In the genomic region with DNA sequence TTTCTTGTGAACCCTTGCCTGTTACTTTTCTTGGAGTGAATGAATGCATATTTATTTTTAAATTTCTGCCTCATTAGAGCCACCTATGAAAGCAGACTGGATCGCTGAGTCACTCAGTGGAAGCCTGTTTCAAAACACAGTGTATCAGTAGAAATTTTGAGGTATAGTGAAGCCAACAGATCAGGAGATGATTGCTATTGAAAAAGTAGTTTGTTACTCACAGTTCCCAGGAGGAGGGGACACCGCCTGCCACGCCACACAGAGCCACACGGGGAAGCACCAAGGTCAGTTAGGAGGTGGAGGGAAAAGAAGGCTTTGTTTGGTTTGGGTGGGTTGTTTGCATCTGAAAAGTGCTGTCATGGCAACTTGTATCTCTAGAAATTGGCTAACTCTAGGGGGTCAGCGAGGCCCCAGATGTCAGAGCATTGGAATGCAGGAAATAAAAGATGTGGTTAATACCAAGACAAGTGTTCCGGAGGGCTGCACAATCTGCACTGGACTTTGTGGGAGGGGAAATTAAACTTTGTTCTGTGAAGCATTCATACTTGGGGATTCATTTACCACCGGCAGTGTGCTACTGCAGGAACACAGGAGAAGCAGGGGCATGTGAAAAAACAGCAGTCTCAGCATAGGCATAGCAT, we compare ENCODE assay signal across 12 cellular contexts.
DNase-seq lines count a peak whose midpoint lies in the region; ATAC-seq and TF ChIP-seq lines count a peak whose summit lies in the region.
"Had no signal": no experiment of that assay in that cellular context is flagged by ENCODE, and none has a peak within 500 bp of the region (broad histone marks: within the 10 kb centered on the region; RNA-seq: fewer than 3 reads in every experiment).

No MANE protein-coding gene starts in this region.

- H3K4me3 ChIP-seq in HEK293 (ENCODE audit: low read depth, low read length): no peak overlapping the region
- no peak overlapping the region for H3K4me3 ChIP-seq in hepatocyte
- H3K4me3 ChIP-seq: right atrium auricular region had no signal

- H3K36me3 ChIP-seq in HEK293 (ENCODE audit: control insufficient read depth in 2 of 2, insufficient read depth in 1 of 2, low read length in 2 of 2): no peaks in the 10 kb centered on the region
- no peaks in the 10 kb centered on the region for H3K36me3 ChIP-seq in hepatocyte (replicated peaks; ENCODE audit: insufficient read depth, low read depth)
- H3K36me3 ChIP-seq: right atrium auricular region had no signal

- H4K20me1 ChIP-seq in hepatocyte (ENCODE audit: insufficient read depth, poor library complexity, severe bottlenecking): no peaks in the 10 kb centered on the region

- WGBS in hepatocyte (ENCODE audit: low lambda C conversion rate, missing lambda C conversion rate): 53% methylated on average over 7 of the region's 7 CpGs

- CTCF ChIA-PET in HEK293 (lab: Yijun Ruan, JAX): no interaction called here

- H3K9me2 ChIP-seq in hepatocyte (replicated peaks; ENCODE audit: insufficient read depth): no peaks in the 10 kb centered on the region

- H3K4me2 ChIP-seq in hepatocyte: no peak overlapping the region

- no peaks in the 10 kb centered on the region for H3K4me1 ChIP-seq in HEK293 (ENCODE audit: control insufficient read depth, insufficient read depth, low read length)
- no peaks in the 10 kb centered on the region for H3K4me1 ChIP-seq in hepatocyte (ENCODE audit: insufficient read depth)
- H3K4me1 ChIP-seq: right atrium auricular region had no signal

- no peak overlapping the region for H3K27ac ChIP-seq in HEK293 (ENCODE audit: extremely low read depth, low read depth, low read length)
- peak overlapping the region; percentile 60 for H3K27ac ChIP-seq in hepatocyte
- H3K27ac ChIP-seq: right atrium auricular region had no signal

- no peak for ATAC-seq in HG02759 (IDR thresholded peaks at IDR 0.05; ENCODE audit: unreplicated experiment)
- ATAC-seq: stimulated activated naive CD8-positive, alpha-beta T cell treated with anti-CD3 and anti-CD28 coated beads, Interleukin-15, amount 100 ng/mL, for 72 hours had no signal

- no peaks in the 10 kb centered on the region for H3K79me2 ChIP-seq in hepatocyte

- TF ChIP-seq CTCF in HEK293 (tag by site-specific recombination; IDR thresholded peaks at IDR 0.05): no peak
- TF ChIP-seq CTCF in hepatocyte (IDR thresholded peaks at IDR 0.05; ENCODE audit: poor library complexity): no peak

- H3K27me3 ChIP-seq in hepatocyte: no peaks in the 10 kb centered on the region
- H3K27me3 ChIP-seq: right atrium auricular region had no signal

- H2AFZ ChIP-seq in hepatocyte: no peak overlapping the region

- no peaks in the 10 kb centered on the region for H3K9me3 ChIP-seq in HEK293 (ENCODE audit: control insufficient read depth, insufficient read depth, low read depth, low read length)
- no peaks in the 10 kb centered on the region for H3K9me3 ChIP-seq in hepatocyte (ENCODE audit: low read depth)
- H3K9me3 ChIP-seq: right atrium auricular region had no signal

- DNase-seq in SW480 (ENCODE audit: low spot score): peak; percentile 92
- DNase-seq in hepatocyte (ENCODE audit: low spot score): peak; percentile 64
- DNase-seq in renal cortical epithelial cell (ENCODE audit: low read depth): peak; percentile 99
- DNase-seq in SK-N-DZ (ENCODE audit: low spot score): no peak
- DNase-seq in cerebellar cortex (ENCODE audit: low spot score): no peak
- DNase-seq: activated T-cell treated with anti-CD3 and anti-CD28 coated beads, Interleukin-2, amount 50 U/mL, for 24 hours; erythroblast; RPMI8226; stimulated activated naive CD8-positive, alpha-beta T cell treated with anti-CD3 and anti-CD28 coated beads, Interleukin-15, amount 100 ng/mL, for 72 hours had no signal

- POLR2A ChIA-PET in HEK293 (lab: Yijun Ruan, JAX): no interaction called here

TF ChIP-seq in HEK293, 187 proteins besides CTCF, POLR2A, EP300 and RAD21:
- no peak for TF ChIP-seq HOXC10 (CRISPR knock-in tag; IDR thresholded peaks at IDR 0.05)
- TF ChIP-seq ZNF335 (tag by site-specific recombination; conservative IDR thresholded peaks at IDR 0.05): no peak
- TF ChIP-seq GLIS1 (tag by site-specific recombination; IDR thresholded peaks at IDR 0.05): peak; percentile 24; the same call in 1 of the 2 replicates
- peak; percentile 99 for TF ChIP-seq ZNF266 (tag by site-specific recombination; IDR thresholded peaks at IDR 0.05; ENCODE audit: low read depth)

Comparison
In these comparisons a context has a peak if more than half of its experiments do, and no peak if none do; other contexts are left out.
1. DNase-seq: peak in SW480 (single experiment), hepatocyte (single experiment) and renal cortical epithelial cell (single experiment); none in SK-N-DZ (single experiment) and cerebellar cortex (single experiment).